Comparison of ENCODE assay signal across 18 cellular contexts in the genomic region with DNA sequence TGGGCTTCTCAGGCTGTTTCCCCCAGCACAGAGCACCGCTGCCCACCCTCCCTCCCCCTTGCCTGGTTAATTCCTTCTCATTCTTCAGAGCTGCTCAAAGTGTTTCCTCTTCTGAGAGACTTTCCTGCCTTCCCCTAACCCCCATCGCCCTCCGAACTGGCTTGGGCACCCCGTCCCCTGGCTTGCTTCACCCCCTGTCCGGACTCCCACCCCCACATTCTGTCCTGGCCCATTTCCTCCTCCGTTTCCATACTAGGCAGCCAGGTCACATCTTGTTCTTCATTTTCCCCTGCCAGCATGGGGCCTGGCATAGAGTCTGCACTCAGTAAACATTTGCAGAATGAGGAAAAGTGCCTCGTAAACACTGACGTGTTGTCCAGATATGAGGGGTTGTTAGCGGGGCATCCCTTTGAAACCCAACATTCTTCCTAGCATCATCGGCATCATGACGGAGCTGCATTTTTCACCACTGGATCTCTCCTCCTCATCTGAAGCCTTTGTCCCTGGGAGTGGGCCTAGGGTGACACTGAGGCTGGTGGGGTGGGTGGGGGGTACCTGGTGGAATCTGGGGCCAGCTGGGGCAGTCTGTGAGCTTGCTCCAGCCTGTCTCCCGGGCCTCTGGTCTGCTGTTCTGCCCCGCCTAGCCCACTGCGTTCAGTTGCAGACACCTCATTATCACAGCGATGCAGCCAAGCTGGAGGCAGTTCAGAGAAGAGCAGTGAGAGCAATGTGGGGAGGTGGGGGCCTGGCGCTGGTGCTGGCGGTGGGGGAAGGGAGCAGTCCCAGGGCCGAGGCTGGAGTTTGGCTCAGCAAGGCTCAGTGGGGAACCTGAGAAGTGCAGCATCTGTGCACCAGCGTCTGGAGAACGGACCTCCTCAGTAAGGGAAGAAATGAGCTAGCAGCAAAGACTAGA.
DNase-seq lines count a peak whose midpoint lies in the region; ATAC-seq, FAIRE-seq and TF ChIP-seq lines count a peak whose summit lies in the region.
"Had no signal": no experiment of that assay in that cellular context is flagged by ENCODE, and none has a peak within 500 bp of the region (broad histone marks: within the 10 kb centered on the region; RNA-seq: fewer than 3 reads in every experiment).

No MANE protein-coding gene starts in this region.

- ATAC-seq in SK-N-SH treated with all-trans-retinoic acid at 6 μM for 48 hours (no peak), GM19452 (IDR thresholded peaks at IDR 0.05; ENCODE audit: unreplicated experiment) (no peak)

- POLR2A ChIA-PET in SK-N-SH (lab: Yijun Ruan, JAX) = no interaction called here

- H3K27ac ChIP-seq in SK-N-SH (ENCODE audit: low read depth in 2 of 2, low read length in 1 of 2) (no peak overlapping the region), VCaP (peak overlapping the region; percentile 28; the same call in 1 of the 2 replicates)

- DNase-seq in SK-N-SH (peak; percentile 12), islet precursor cell (peak; percentile 76), ureter (ENCODE audit: low spot score) (peak; percentile 41), D721Med (ENCODE audit: insufficient read length, low spot score) (no peak), COLO829 (ENCODE audit: low spot score) (no peak)
- DNase-seq: activated CD4-positive, alpha-beta T cell treated with anti-CD3 and anti-CD28 coated beads for 4 hours; activated naive CD4-positive, alpha-beta T cell treated with anti-CD3 and anti-CD28 coated beads, Interleukin-2, amount 10 ng/mL, durations not matched to agents 7 days and 5 days; foreskin melanocyte; H9; NCI-H1930; nephron progenitor cell; SIG-M5; T-helper 9 cell had no signal

- H4K20me1 ChIP-seq in SK-N-SH (ENCODE audit: insufficient read depth) = no peaks in the 10 kb centered on the region

- no peaks in the 10 kb centered on the region for H3K79me2 ChIP-seq in SK-N-SH (ENCODE audit: insufficient read depth)

- no peak overlapping the region for H3K4me2 ChIP-seq in SK-N-SH

- 26% methylated on average over 19 of the region's 20 CpGs for WGBS in SK-N-SH (ENCODE audit: low lambda C conversion rate)

- no peak overlapping the region for H3K9ac ChIP-seq in SK-N-SH

- TF ChIP-seq CTCF in SK-N-SH (IDR thresholded peaks at IDR 0.05) (no peak), VCaP (conservative IDR thresholded peaks at IDR 0.05) (no peak), D721Med (IDR thresholded peaks at IDR 0.05; ENCODE audit: insufficient read depth, missing control alignments) (no peak)

- CTCF ChIA-PET in SK-N-SH (lab: Yijun Ruan, JAX) = no interaction called here

- H3K9me2 ChIP-seq in SK-N-SH = no peaks in the 10 kb centered on the region

- no peaks in the 10 kb centered on the region; a peak in 1 of 4 replicates for H3K4me1 ChIP-seq in SK-N-SH (ENCODE audit: control insufficient read depth in 1 of 2, insufficient read depth in 2 of 2, low read depth in 1 of 2, low read length in 1 of 2)

- H3K4me3 ChIP-seq in SK-N-SH (ENCODE audit: low read depth in 2 of 2, low read length in 1 of 2) = no peak overlapping the region

- no peak for TF ChIP-seq RAD21 in SK-N-SH (IDR thresholded peaks at IDR 0.05; ENCODE audit: low read length)

- H3K27me3 ChIP-seq in SK-N-SH (ENCODE audit: insufficient read depth) = peaks cover 8% of the 10 kb centered on the region; the same call in 1 of the 2 replicates

- H3F3A ChIP-seq in SK-N-SH (replicated peaks; ENCODE audit: insufficient read depth) = no peaks in the 10 kb centered on the region

- no peaks in the 10 kb centered on the region for H3K9me3 ChIP-seq in SK-N-SH

- no peak for FAIRE-seq in D721Med (lab: Jason Lieb, UNC)
- FAIRE-seq: astrocyte, colon had no signal

- no peak for TF ChIP-seq EP300 in SK-N-SH (IDR thresholded peaks at IDR 0.05; ENCODE audit: borderline replicate concordance in 1 of 2, low read depth in 1 of 2, low read length in 1 of 2)

- no peaks in the 10 kb centered on the region for H3K36me3 ChIP-seq in SK-N-SH (replicated peaks in 1 of 2; ENCODE audit: control insufficient read depth in 1 of 2, insufficient read depth in 2 of 2, low read length in 1 of 2)

- H2AFZ ChIP-seq in SK-N-SH (ENCODE audit: low read depth) = no peak overlapping the region

TF ChIP-seq in SK-N-SH, 30 proteins besides CTCF, POLR2A, EP300 and RAD21 (continues in another document):
- TF ChIP-seq GATA2 (CRISPR knock-in tag; IDR thresholded peaks at IDR 0.05) (no peak), CHD2 (IDR thresholded peaks at IDR 0.05; ENCODE audit: low read length, partially characterized antibody) (no peak), TAF1 (IDR thresholded peaks at IDR 0.05; ENCODE audit: borderline replicate concordance, low read depth, low read length) (no peak), SMC3 (IDR thresholded peaks at IDR 0.05; ENCODE audit: low read depth, low read length) (no peak), TEAD4 (IDR thresholded peaks at IDR 0.05; ENCODE audit: borderline replicate concordance, insufficient read depth) (no peak)
- TF ChIP-seq, protein P1, sequence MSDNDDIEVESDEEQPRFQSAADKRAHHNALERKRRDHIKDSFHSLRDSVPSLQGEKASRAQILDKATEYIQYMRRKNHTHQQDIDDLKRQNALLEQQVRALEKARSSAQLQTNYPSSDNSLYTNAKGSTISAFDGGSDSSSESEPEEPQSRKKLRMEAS (IDR thresholded peaks at IDR 0.05; ENCODE audit: low read depth) = no peak
- TF ChIP-seq, protein P2, sequence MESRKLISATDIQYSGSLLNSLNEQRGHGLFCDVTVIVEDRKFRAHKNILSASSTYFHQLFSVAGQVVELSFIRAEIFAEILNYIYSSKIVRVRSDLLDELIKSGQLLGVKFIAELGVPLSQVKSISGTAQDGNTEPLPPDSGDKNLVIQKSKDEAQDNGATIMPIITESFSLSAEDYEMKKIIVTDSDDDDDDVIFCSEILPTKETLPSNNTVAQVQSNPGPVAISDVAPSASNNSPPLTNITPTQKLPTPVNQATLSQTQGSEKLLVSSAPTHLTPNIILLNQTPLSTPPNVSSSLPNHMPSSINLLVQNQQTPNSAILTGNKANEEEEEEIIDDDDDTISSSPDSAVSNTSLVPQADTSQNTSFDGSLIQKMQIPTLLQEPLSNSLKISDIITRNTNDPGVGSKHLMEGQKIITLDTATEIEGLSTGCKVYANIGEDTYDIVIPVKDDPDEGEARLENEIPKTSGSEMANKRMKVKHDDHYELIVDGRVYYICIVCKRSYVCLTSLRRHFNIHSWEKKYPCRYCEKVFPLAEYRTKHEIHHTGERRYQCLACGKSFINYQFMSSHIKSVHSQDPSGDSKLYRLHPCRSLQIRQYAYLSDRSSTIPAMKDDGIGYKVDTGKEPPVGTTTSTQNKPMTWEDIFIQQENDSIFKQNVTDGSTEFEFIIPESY (IDR thresholded peaks at IDR 0.05; ENCODE audit: borderline replicate concordance, low read depth) = no peak
- TF ChIP-seq, protein P3, sequence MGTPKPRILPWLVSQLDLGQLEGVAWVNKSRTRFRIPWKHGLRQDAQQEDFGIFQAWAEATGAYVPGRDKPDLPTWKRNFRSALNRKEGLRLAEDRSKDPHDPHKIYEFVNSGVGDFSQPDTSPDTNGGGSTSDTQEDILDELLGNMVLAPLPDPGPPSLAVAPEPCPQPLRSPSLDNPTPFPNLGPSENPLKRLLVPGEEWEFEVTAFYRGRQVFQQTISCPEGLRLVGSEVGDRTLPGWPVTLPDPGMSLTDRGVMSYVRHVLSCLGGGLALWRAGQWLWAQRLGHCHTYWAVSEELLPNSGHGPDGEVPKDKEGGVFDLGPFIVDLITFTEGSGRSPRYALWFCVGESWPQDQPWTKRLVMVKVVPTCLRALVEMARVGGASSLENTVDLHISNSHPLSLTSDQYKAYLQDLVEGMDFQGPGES (IDR thresholded peaks at IDR 0.05; ENCODE audit: low read depth, low read length) = no peak

TF ChIP-seq in SK-N-SH treated with all-trans-retinoic acid at 6 μM for 48 hours, 23 proteins besides CTCF, POLR2A, EP300 and RAD21:
- TF ChIP-seq ZNF70 (CRISPR knock-in tag; IDR thresholded peaks at IDR 0.05) = no peak
- TF ChIP-seq ZC3H10 (CRISPR knock-in tag; IDR thresholded peaks at IDR 0.05) = no peak
- no peak for TF ChIP-seq GLIS3 (CRISPR knock-in tag; IDR thresholded peaks at IDR 0.05)
- TF ChIP-seq TOX (CRISPR knock-in tag; IDR thresholded peaks at IDR 0.05; ENCODE audit: borderline replicate concordance) = no peak
- TF ChIP-seq SNAI2 (CRISPR knock-in tag; IDR thresholded peaks at IDR 0.05) = no peak
- TF ChIP-seq ARNTL (CRISPR knock-in tag; IDR thresholded peaks at IDR 0.05; ENCODE audit: borderline replicate concordance, low read depth) = no peak
- TF ChIP-seq ESRRG (CRISPR knock-in tag; IDR thresholded peaks at IDR 0.05) = no peak
- TF ChIP-seq ZFP30 (CRISPR knock-in tag; IDR thresholded peaks at IDR 0.05) = no peak
TF ChIP-seq in SK-N-SH treated with all-trans-retinoic acid at 6 μM for 48 hours: peak in this region for 0.

Comparison
In these comparisons a context has a peak if more than half of its experiments do, and no peak if none do; other contexts are left out.
1. DNase-seq: peak in SK-N-SH (single experiment), islet precursor cell (single experiment) and ureter (single experiment); none in D721Med (single experiment) and COLO829 (single experiment).